18 cellular contexts compared by ENCODE assay signal in the genomic region with DNA sequence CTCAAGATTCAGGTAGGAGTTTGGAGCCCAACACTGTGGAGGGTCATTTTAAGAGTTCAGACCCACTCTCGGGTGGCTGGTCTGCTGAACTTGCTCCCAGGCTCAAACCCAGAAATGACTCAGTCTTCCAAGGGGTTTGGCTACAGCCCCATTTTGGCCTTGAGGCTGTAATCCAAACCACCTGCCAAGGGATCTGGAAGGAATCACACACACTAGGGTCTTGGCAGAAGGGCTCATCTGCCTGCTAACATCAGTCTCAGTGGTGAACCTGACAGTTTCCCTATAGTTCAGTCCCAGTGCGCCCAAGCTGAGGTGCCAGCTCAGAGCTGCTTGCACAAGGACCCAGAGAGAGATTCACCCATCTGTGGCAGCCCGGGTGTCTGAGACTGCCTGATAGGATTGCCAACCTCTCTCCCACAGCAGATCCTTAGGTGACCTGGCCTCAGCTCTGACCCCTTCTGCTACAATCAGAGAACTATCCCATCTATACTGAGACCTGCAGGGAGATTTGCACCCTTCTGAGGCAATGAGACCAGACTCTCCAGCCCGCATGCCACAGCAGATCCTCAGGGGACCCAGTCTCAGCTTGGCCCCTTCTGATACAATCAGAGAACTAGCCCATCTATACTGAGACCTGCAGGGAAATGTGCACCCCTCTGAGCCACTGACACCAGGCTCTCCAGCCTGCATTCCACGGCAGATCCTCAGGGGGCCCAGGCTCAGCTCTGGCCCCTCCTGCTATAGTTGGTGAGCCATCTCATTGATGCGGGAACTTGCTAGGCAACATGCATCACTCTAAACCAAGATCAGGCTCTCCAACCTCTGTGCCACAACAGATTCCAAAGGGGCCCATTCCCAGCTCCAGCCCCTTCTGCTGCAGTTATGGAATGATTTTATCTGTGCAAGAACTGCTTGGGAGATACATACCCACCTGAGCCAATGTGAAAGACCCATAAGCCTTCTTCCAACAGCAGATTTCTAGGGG. TPM values are rescaled to one million over a fixed set of nuclear protein-coding genes. Genes with fewer than 3 reads are reported as not detected.
DNase-seq lines count a peak whose midpoint lies in the region; ATAC-seq and TF ChIP-seq lines count a peak whose summit lies in the region.
"Had no signal": no experiment of that assay in that cellular context is flagged by ENCODE, and none has a peak within 500 bp of the region (broad histone marks: within the 10 kb centered on the region; RNA-seq: fewer than 3 reads in every experiment).

No MANE protein-coding gene starts in this region.

- POLR2A ChIA-PET in BJ (lab: Charles Lee): no interaction called here

- no peak overlapping the region for H3K27ac ChIP-seq in psoas muscle
- H3K27ac ChIP-seq: cardiac muscle cell, upper lobe of right lung had no signal

- no peaks in the 10 kb centered on the region for H3K9me3 ChIP-seq in psoas muscle

- intact Hi-C loops in psoas muscle (cut with DNase I): no loop called here

- H3K4me3 ChIP-seq in BJ (ENCODE audit: low read depth, low read length) (no peak overlapping the region), psoas muscle (no peak overlapping the region)
- H3K4me3 ChIP-seq: cardiac muscle cell, upper lobe of right lung had no signal

- no peaks in the 10 kb centered on the region for H3K4me1 ChIP-seq in psoas muscle
- H3K4me1 ChIP-seq: upper lobe of right lung had no signal

- DNase-seq in BJ (ENCODE audit: low read depth): peak; percentile 58
- peak; percentile 79 for DNase-seq in fibroblast of the conjunctiva (ENCODE audit: low read depth)
- DNase-seq in psoas muscle: peak in 1 of 2 donors; percentile 28
- DNase-seq in midbrain (lab: John Stamatoyannopoulos, UW): no peak
- DNase-seq in NCI-H524 (lab: John Stamatoyannopoulos, UW): no peak
- DNase-seq: activated CD4-positive, CD25-positive, alpha-beta regulatory T cell treated with anti-CD3 and anti-CD28 coated beads, Interleukin-2, amount 50 U/mL, for 72 hours; activated naive CD4-positive, alpha-beta T cell treated with Interleukin-2 at 50 U/mL for 16 hours; effector CD4-positive, alpha-beta T cell; immature natural killer cell; Kasumi-1; NCI-H146; upper lobe of right lung had no signal

- TF ChIP-seq CTCF in BJ (IDR thresholded peaks at IDR 0.05; ENCODE audit: insufficient read depth, low read depth, low read length) (no peak), psoas muscle (IDR thresholded peaks at IDR 0.05) (no peak)

- CTCF ChIA-PET in BJ (lab: Yijun Ruan, JAX): interaction anchor here (1.9 kb wide), 1 partner anchor 33 kb away, joined by 6 read pairs; no protein-coding TSS in a partner anchor

- H3K36me3 ChIP-seq in BJ (ENCODE audit: control insufficient read depth, insufficient read depth, low read length): no peaks in the 10 kb centered on the region
- H3K36me3 ChIP-seq in psoas muscle (ENCODE audit: insufficient read depth in 1 of 2, low read depth in 1 of 2): no peaks in the 10 kb centered on the region
- H3K36me3 ChIP-seq: cardiac muscle cell, upper lobe of right lung had no signal

- H3K27me3 ChIP-seq in BJ (ENCODE audit: control insufficient read depth, insufficient read depth, low read length) (no peaks in the 10 kb centered on the region), psoas muscle (ENCODE audit: insufficient read depth in 3 of 3, low read length in 2 of 3) (peaks cover 0 to 2% (median 0%) of the 10 kb centered on the region in 3 donors)
- H3K27me3 ChIP-seq: cardiac muscle cell, upper lobe of right lung had no signal

- WGBS in psoas muscle, 3 donors: 51 to 63% (median 56%) methylated on average over 6 of the region's 6 CpGs

- ATAC-seq in SK-N-SH treated with all-trans-retinoic acid at 6 μM for 48 hours (peak; percentile 90), psoas muscle (peak in 3 of 4 donors; percentile 49 to 70 (median 55)), GM18861 (IDR thresholded peaks at IDR 0.05; ENCODE audit: unreplicated experiment) (no peak)
- no peak for ATAC-seq in activated CD4-positive, CD25-positive, alpha-beta regulatory T cell treated with anti-CD3 and anti-CD28 coated beads, Interleukin-2, amount 50 U/mL, for 24 hours
- ATAC-seq: stimulated activated memory B cell treated with anti-CD40 and anti-IgM and Interleukin-4, amounts not matched to agents 10 μg/mL and 1 μg/mL and 100 μg/mL, for 72 hours; upper lobe of right lung had no signal

TF ChIP-seq in SK-N-SH treated with all-trans-retinoic acid at 6 μM for 48 hours, 23 proteins besides CTCF, POLR2A, EP300 and RAD21:
- TF ChIP-seq TOX (CRISPR knock-in tag; IDR thresholded peaks at IDR 0.05; ENCODE audit: borderline replicate concordance) (no peak), ZNF70 (CRISPR knock-in tag; IDR thresholded peaks at IDR 0.05) (no peak), ISL1 (CRISPR knock-in tag; IDR thresholded peaks at IDR 0.05) (no peak), GLIS3 (CRISPR knock-in tag; IDR thresholded peaks at IDR 0.05) (no peak), ZNF8 (CRISPR knock-in tag; IDR thresholded peaks at IDR 0.05) (no peak), BACH2 (CRISPR knock-in tag; IDR thresholded peaks at IDR 0.05; ENCODE audit: borderline replicate concordance) (no peak), PPARA (CRISPR knock-in tag; IDR thresholded peaks at IDR 0.05; ENCODE audit: borderline replicate concordance) (no peak), ESRRG (CRISPR knock-in tag; IDR thresholded peaks at IDR 0.05) (no peak), OSR1 (CRISPR knock-in tag; IDR thresholded peaks at IDR 0.05) (no peak), RARB (CRISPR knock-in tag; IDR thresholded peaks at IDR 0.05) (no peak), ZNF565 (CRISPR knock-in tag; conservative IDR thresholded peaks at IDR 0.05; ENCODE audit: low read depth) (no peak), CSDC2 (CRISPR knock-in tag; IDR thresholded peaks at IDR 0.05) (no peak), ZFP30 (CRISPR knock-in tag; IDR thresholded peaks at IDR 0.05) (no peak)
- TF ChIP-seq, protein P1, sequence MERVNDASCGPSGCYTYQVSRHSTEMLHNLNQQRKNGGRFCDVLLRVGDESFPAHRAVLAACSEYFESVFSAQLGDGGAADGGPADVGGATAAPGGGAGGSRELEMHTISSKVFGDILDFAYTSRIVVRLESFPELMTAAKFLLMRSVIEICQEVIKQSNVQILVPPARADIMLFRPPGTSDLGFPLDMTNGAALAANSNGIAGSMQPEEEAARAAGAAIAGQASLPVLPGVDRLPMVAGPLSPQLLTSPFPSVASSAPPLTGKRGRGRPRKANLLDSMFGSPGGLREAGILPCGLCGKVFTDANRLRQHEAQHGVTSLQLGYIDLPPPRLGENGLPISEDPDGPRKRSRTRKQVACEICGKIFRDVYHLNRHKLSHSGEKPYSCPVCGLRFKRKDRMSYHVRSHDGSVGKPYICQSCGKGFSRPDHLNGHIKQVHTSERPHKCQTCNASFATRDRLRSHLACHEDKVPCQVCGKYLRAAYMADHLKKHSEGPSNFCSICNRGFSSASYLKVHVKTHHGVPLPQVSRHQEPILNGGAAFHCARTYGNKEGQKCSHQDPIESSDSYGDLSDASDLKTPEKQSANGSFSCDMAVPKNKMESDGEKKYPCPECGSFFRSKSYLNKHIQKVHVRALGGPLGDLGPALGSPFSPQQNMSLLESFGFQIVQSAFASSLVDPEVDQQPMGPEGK (CRISPR knock-in tag; IDR thresholded peaks at IDR 0.05; ENCODE audit: borderline replicate concordance): no peak
- TF ChIP-seq, protein P2, sequence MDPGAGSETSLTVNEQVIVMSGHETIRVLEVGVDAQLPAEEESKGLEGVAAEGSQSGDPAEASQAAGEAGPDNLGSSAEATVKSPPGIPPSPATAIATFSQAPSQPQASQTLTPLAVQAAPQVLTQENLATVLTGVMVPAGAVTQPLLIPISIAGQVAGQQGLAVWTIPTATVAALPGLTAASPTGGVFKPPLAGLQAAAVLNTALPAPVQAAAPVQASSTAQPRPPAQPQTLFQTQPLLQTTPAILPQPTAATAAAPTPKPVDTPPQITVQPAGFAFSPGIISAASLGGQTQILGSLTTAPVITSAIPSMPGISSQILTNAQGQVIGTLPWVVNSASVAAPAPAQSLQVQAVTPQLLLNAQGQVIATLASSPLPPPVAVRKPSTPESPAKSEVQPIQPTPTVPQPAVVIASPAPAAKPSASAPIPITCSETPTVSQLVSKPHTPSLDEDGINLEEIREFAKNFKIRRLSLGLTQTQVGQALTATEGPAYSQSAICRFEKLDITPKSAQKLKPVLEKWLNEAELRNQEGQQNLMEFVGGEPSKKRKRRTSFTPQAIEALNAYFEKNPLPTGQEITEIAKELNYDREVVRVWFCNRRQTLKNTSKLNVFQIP (CRISPR knock-in tag; IDR thresholded peaks at IDR 0.05; ENCODE audit: borderline replicate concordance, low read depth): no peak
- TF ChIP-seq, protein P3, sequence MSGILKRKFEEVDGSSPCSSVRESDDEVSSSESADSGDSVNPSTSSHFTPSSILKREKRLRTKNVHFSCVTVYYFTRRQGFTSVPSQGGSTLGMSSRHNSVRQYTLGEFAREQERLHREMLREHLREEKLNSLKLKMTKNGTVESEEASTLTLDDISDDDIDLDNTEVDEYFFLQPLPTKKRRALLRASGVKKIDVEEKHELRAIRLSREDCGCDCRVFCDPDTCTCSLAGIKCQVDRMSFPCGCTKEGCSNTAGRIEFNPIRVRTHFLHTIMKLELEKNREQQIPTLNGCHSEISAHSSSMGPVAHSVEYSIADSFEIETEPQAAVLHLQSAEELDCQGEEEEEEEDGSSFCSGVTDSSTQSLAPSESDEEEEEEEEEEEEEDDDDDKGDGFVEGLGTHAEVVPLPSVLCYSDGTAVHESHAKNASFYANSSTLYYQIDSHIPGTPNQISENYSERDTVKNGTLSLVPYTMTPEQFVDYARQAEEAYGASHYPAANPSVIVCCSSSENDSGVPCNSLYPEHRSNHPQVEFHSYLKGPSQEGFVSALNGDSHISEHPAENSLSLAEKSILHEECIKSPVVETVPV (CRISPR knock-in tag; IDR thresholded peaks at IDR 0.05): no peak
TF ChIP-seq in SK-N-SH treated with all-trans-retinoic acid at 6 μM for 48 hours: peak in this region for 0.

RNA-seq across cellular contexts. Expression of gene THBS2, which starts 48.2 kb away (rescaled TPM):
- polyA plus RNA-seq in BJ (2011; rRNA removed): 534 and 857 TPM in 2 replicates
- 490 and 492 TPM in 2 replicates for polyA minus RNA-seq in BJ (2011; rRNA and poly(A)+ RNA removed)
- 1 to 10 TPM; 1.6 to 9.4 (median 4.0) TPM for total RNA-seq in psoas muscle
- 1 to 10 TPM in 1 of 3 donors, under 1 TPM in 2; 0.49 to 1.3 (median 0.62) TPM for polyA plus RNA-seq in psoas muscle
- total RNA-seq: T-helper 2 cell treated with Interferon-gamma antibody and Interleukin-4, amounts not matched to agents 100 ng/mL and 5 ng/mL, for 36 hours had no signal

Comparison
In these comparisons a context has a peak if more than half of its experiments do, and no peak if none do; other contexts are left out.
1. DNase-seq: peak in BJ (single experiment) and fibroblast of the conjunctiva (single experiment); none in midbrain (single experiment) and NCI-H524 (0 of 2).
2. ATAC-seq: peak in SK-N-SH treated with all-trans-retinoic acid at 6 μM for 48 hours (single experiment) and psoas muscle (3 of 4); none in GM18861 (single experiment) and activated CD4-positive, CD25-positive, alpha-beta regulatory T cell treated with anti-CD3 and anti-CD28 coated beads, Interleukin-2, amount 50 U/mL, for 24 hours (0 of 2).
3. RNA of gene THBS2, which starts 48.2 kb away (polyA plus RNA-seq): 534 to 857 TPM in BJ; 0.49 to 1.3 TPM in psoas muscle; every median in the first group is over 100 times any median in the second.